ENCODE assay signal across 13 cellular contexts in genomic region chr19:51799998-51800848, GRCh38. TPM values are rescaled to one million over a fixed set of nuclear protein-coding genes. Genes with fewer than 3 reads are reported as not detected.
DNase-seq lines count a peak whose midpoint lies in the region; ATAC-seq and TF ChIP-seq lines count a peak whose summit lies in the region.
"Had no signal": no experiment of that assay in that cellular context is flagged by ENCODE, and none has a peak within 500 bp of the region (broad histone marks: within the 10 kb centered on the region; RNA-seq: fewer than 3 reads in every experiment).

No MANE protein-coding gene starts in this region.

- peak overlapping the region in 1 of 11 experiments; percentile 40; a peak in 3 of 22 replicates for H3K9ac ChIP-seq in BLaER1 treated with 17β-estradiol and CSF1 and Interleukin-3, amounts not matched to agents 10 nM and 100 nM
- H3K9ac ChIP-seq in parathyroid adenoma = no peak overlapping the region

- H3K4me3 ChIP-seq in BLaER1 treated with 17β-estradiol and CSF1 and Interleukin-3, amounts not matched to agents 10 nM and 100 nM = no peak overlapping the region
- H3K4me3 ChIP-seq in adrenal gland (peak overlapping the region in 1 of 4 donors; percentile 8), parathyroid adenoma (ENCODE audit: low read depth, low read length) (peak overlapping the region; percentile 40), PC-9 (no peak overlapping the region)

- ATAC-seq in Right ventricle myocardium superior (ENCODE audit: poor library complexity) (peak; percentile 86), HG03280 (IDR thresholded peaks at IDR 0.05; ENCODE audit: unreplicated experiment) (no peak)
- ATAC-seq: activated CD8-positive, alpha-beta T cell treated with anti-CD3 and anti-CD28 coated beads, Interleukin-2, amount 10 ng/mL, durations not matched to agents 7 days and 5 days; stimulated activated memory B cell treated with anti-CD40 and anti-IgM and Interleukin-4, amounts not matched to agents 10 μg/mL and 1 μg/mL and 100 μg/mL, for 72 hours had no signal

- in situ Hi-C loops in ACHN (cut with HindIII; ENCODE audit: low pct_ligation_motif_present, low pct_unique_long_range_greater_than_20kb, low sequenced_read_pairs) = no loop called here

- no peak for TF ChIP-seq POLR2A in adrenal gland (IDR thresholded peaks at IDR 0.05)

- H3K4me1 ChIP-seq in BLaER1 treated with 17β-estradiol and CSF1 and Interleukin-3, amounts not matched to agents 10 nM and 100 nM = peaks cover 20 to 99% (median 33%) of the 10 kb centered on the region in 10 experiments
- H3K4me1 ChIP-seq in adrenal gland (replicated peaks in 1 of 2) (peaks cover 15 to 19% of the 10 kb centered on the region in 2 donors), parathyroid adenoma (peaks cover 50% of the 10 kb centered on the region), PC-9 (replicated peaks; ENCODE audit: insufficient read depth) (no peaks in the 10 kb centered on the region)

- H3K27ac ChIP-seq in BLaER1 treated with 17β-estradiol and CSF1 and Interleukin-3, amounts not matched to agents 10 nM and 100 nM = peak overlapping the region in 7 of 11 experiments; percentile 3 to 86 (median 61); a peak in 11 of 22 replicates
- H3K27ac ChIP-seq in adrenal gland = peak overlapping the region; percentile 79 to 94 (median 86)
- peak overlapping the region; percentile 98 for H3K27ac ChIP-seq in parathyroid adenoma
- no peak overlapping the region for H3K27ac ChIP-seq in PC-9

- H3K79me2 ChIP-seq in parathyroid adenoma (no peaks in the 10 kb centered on the region), PC-9 (ENCODE audit: low read depth) (no peaks in the 10 kb centered on the region)

- POLR2A ChIA-PET in PC-9 (lab: Charles Lee; ENCODE audit: unreplicated experiment) = no interaction called here

- 52 to 61% (median 55%) methylated on average over 10 to 14 of the region's 14 CpGs for WGBS in adrenal gland, 4 donors

- H3K9me2 ChIP-seq in PC-9 (ENCODE audit: insufficient read depth) = no peaks in the 10 kb centered on the region

- DNase-seq in adrenal gland (peak; percentile 65 to 96 (median 91)), Right ventricle myocardium superior (peak; percentile 89), PC-9 (no peak), NCI-H524 treated with DMSO at 0.1 percent for 48 hours (lab: John Stamatoyannopoulos, UW) (no peak), ACHN (no peak)
- DNase-seq: activated CD8-positive, alpha-beta T cell treated with anti-CD3 and anti-CD28 coated beads, Interleukin-2, amount 10 ng/mL, durations not matched to agents 7 days and 5 days; mesendoderm; NCI-H510A had no signal

- CTCF ChIA-PET in PC-9 (lab: Charles Lee) = no interaction called here

- BruUV-seq in PC-9 (replicated peaks; lab: Mats Ljungman, UMichigan) = no TSS peak

- TF ChIP-seq CTCF in adrenal gland (IDR thresholded peaks at IDR 0.05) (no peak), parathyroid adenoma (IDR thresholded peaks at IDR 0.05) (no peak), PC-9 (conservative IDR thresholded peaks at IDR 0.05) (no peak)

- H3K9me3 ChIP-seq in BLaER1 treated with 17β-estradiol and CSF1 and Interleukin-3, amounts not matched to agents 10 nM and 100 nM (replicated peaks in 1 of 11) = peaks cover 4 to 62% (median 16%) of the 10 kb centered on the region in 11 experiments; a peak in 17 of 22 replicates
- H3K9me3 ChIP-seq in adrenal gland (replicated peaks in 1 of 3) (no peaks in the 10 kb centered on the region), parathyroid adenoma (ENCODE audit: control insufficient read depth, low read length) (no peaks in the 10 kb centered on the region), PC-9 (ENCODE audit: insufficient read depth, low read depth) (peaks cover 5% of the 10 kb centered on the region; the same call in 1 of the 2 replicates)

- no peaks in the 10 kb centered on the region for H3F3A ChIP-seq in PC-9 (ENCODE audit: insufficient read depth, low read depth)

- no peaks in the 10 kb centered on the region for H3K27me3 ChIP-seq in BLaER1 treated with 17β-estradiol and CSF1 and Interleukin-3, amounts not matched to agents 10 nM and 100 nM
- H3K27me3 ChIP-seq in adrenal gland (no peaks in the 10 kb centered on the region), parathyroid adenoma (ENCODE audit: control insufficient read depth, insufficient read depth, low read length) (no peaks in the 10 kb centered on the region), PC-9 (ENCODE audit: insufficient read depth, low read depth) (peaks cover 6% of the 10 kb centered on the region; the same call in 1 of the 2 replicates)

- intact Hi-C loops in adrenal gland (cut with DNase I) = no loop called here
- intact Hi-C loops in Right ventricle myocardium superior (cut with DNase I) = no loop called here
- intact Hi-C loops in PC-9 (cut with micrococcal nuclease; ENCODE audit: unreplicated experiment) = no loop called here

- H3K4me2 ChIP-seq in BLaER1 treated with 17β-estradiol and CSF1 and Interleukin-3, amounts not matched to agents 10 nM and 100 nM = peak overlapping the region in 6 of 11 experiments; percentile 15 to 85 (median 65); a peak in 9 of 22 replicates
- peak overlapping the region; percentile 58 for H3K4me2 ChIP-seq in parathyroid adenoma (ENCODE audit: low read length)
- H3K4me2 ChIP-seq in PC-9 = no peak overlapping the region

- no peaks in the 10 kb centered on the region; a peak in 1 of 22 replicates for H3K36me3 ChIP-seq in BLaER1 treated with 17β-estradiol and CSF1 and Interleukin-3, amounts not matched to agents 10 nM and 100 nM
- no peaks in the 10 kb centered on the region for H3K36me3 ChIP-seq in adrenal gland (replicated peaks in 1 of 2)
- H3K36me3 ChIP-seq in parathyroid adenoma (ENCODE audit: control insufficient read depth, insufficient read depth, low read length) = no peaks in the 10 kb centered on the region
- H3K36me3 ChIP-seq in PC-9 (ENCODE audit: low read depth) = no peaks in the 10 kb centered on the region

- no peaks in the 10 kb centered on the region for H4K20me1 ChIP-seq in BLaER1 treated with 17β-estradiol and CSF1 and Interleukin-3, amounts not matched to agents 10 nM and 100 nM
- no peaks in the 10 kb centered on the region for H4K20me1 ChIP-seq in PC-9 (ENCODE audit: insufficient read depth)

- H2AFZ ChIP-seq in parathyroid adenoma (peak overlapping the region; percentile 74), PC-9 (no peak overlapping the region)

RNA-seq across cellular contexts. Expression of gene FPR3, which starts 5.3 kb away (rescaled TPM):
- total RNA-seq in adrenal gland = 10 to 100 TPM in 7 of 8 donors, 1 to 10 TPM in 1; 5.0 to 33.8 (median 24.6) TPM
- 10 to 100 TPM in 1 of 3 donors, 1 to 10 TPM in 2; 4.3 to 16.1 (median 5.1) TPM for polyA plus RNA-seq in adrenal gland
- 4.0 TPM for total RNA-seq in Right ventricle myocardium superior
- not detected in 2 replicates for total RNA-seq in PC-9 (2021)
- total RNA-seq: activated CD8-positive, alpha-beta T cell treated with anti-CD3 and anti-CD28 coated beads, Interleukin-2, amount 10 ng/mL, durations not matched to agents 7 days and 5 days; epithelial cell of proximal tubule had no signal

RNA-seq across cellular contexts. Expression of gene FPR2, which starts 39.2 kb away (rescaled TPM):
- total RNA-seq in adrenal gland (1 to 10 TPM in 6 of 8 donors, under 1 TPM in 1, not detected in 1; 0.50 to 5.5 (median 3.2) TPM), Right ventricle myocardium superior (0.59 TPM), PC-9 (2021) (not detected in 2 replicates)
- under 1 TPM; 0.24 to 0.97 (median 0.27) TPM for polyA plus RNA-seq in adrenal gland
- total RNA-seq: activated CD8-positive, alpha-beta T cell treated with anti-CD3 and anti-CD28 coated beads, Interleukin-2, amount 10 ng/mL, durations not matched to agents 7 days and 5 days; epithelial cell of proximal tubule had no signal

RNA-seq across cellular contexts. Expression of gene FPR1, which starts 48.5 kb away (rescaled TPM):
- total RNA-seq in adrenal gland (10 to 100 TPM in 6 of 8 donors, 1 to 10 TPM in 1, under 1 TPM in 1; 0.85 to 31.1 (median 20.4) TPM), Right ventricle myocardium superior (3.5 TPM), PC-9 (2021) (not detected in 2 replicates)
- 10 to 100 TPM in 1 of 3 donors, 1 to 10 TPM in 2; 1.6 to 13.0 (median 2.3) TPM for polyA plus RNA-seq in adrenal gland
- total RNA-seq: activated CD8-positive, alpha-beta T cell treated with anti-CD3 and anti-CD28 coated beads, Interleukin-2, amount 10 ng/mL, durations not matched to agents 7 days and 5 days; epithelial cell of proximal tubule had no signal

Comparison
In these comparisons a context has a peak if more than half of its experiments do, and no peak if none do; other contexts are left out.
1. DNase-seq: peak in adrenal gland (7 of 7) and Right ventricle myocardium superior (single experiment); none in PC-9 (0 of 2), NCI-H524 treated with DMSO at 0.1 percent for 48 hours (single experiment) and ACHN (single experiment).